In genomic region chr3:186694288-186695032, GRCh38 we compare ENCODE assay signal across 22 cellular contexts. TPM values are rescaled to one million over a fixed set of nuclear protein-coding genes. Genes with fewer than 3 reads are reported as not detected.
A peak's percentile ranks its signal among the peaks of the same experiment; 100 is the strongest.
DNase-seq lines count a peak whose midpoint lies in the region; ATAC-seq, FAIRE-seq and TF ChIP-seq lines count a peak whose summit lies in the region.
"Had no signal": no experiment of that assay in that cellular context is flagged by ENCODE, and none has a peak within 500 bp of the region (broad histone marks: within the 10 kb centered on the region; RNA-seq: fewer than 3 reads in every experiment).

No MANE protein-coding gene starts in this region.

- DNase-seq in activated CD8-positive, alpha-beta T cell treated with anti-CD3 and anti-CD28 coated beads for 36 hours, result peak; percentile 11
- DNase-seq in activated CD8-positive, alpha-beta T cell treated with anti-CD3 and anti-CD28 coated beads, Interleukin-2, amount 10 ng/mL, durations not matched to agents 7 days and 5 days, result no peak
- DNase-seq in RWPE2 (ENCODE audit: low spot score) (no peak), epithelial cell of prostate (ENCODE audit: low read depth, low spot score) (peak; percentile 31), myocyte (ENCODE audit: low read depth) (peak; percentile 13), immature natural killer cell (no peak), frontal cortex (ENCODE audit: low spot score in 2 of 2) (no peak)
- DNase-seq: 8988T, GDM1, HFFc6, KBM-7, NCI-H1694 treated with DMSO at 0.1 percent for 48 hours, NCI-H510A, NCI-H748 treated with DMSO at 0.1 percent for 48 hours, SIG-M5 had no signal

- no peaks in the 10 kb centered on the region for H3K27me3 ChIP-seq in RWPE2 (ENCODE audit: insufficient read depth, poor library complexity, severe bottlenecking)

- CTCF ChIA-PET in activated CD8-positive, alpha-beta T cell treated with anti-CD3 and anti-CD28 coated beads for 36 hours (lab: Charles Lee), result no interaction called here
- CTCF ChIA-PET in activated CD8-positive, alpha-beta T cell treated with anti-CD3 and anti-CD28 coated beads, Interleukin-2, amount 10 ng/mL, durations not matched to agents 7 days and 5 days (lab: Charles Lee), result interaction anchor here (1.4 kb wide), 1 partner anchor 77 kb away, joined by 4 read pairs; no protein-coding TSS in a partner anchor

- no peaks in the 10 kb centered on the region for H3K36me3 ChIP-seq in RWPE2 (ENCODE audit: low read depth)

- intact Hi-C loops in activated CD8-positive, alpha-beta T cell treated with anti-CD3 and anti-CD28 coated beads for 36 hours (cut with micrococcal nuclease), result no loop called here

- peaks cover 17% of the 10 kb centered on the region for H3K27me3 Mint-ChIP-seq in activated CD8-positive, alpha-beta T cell treated with anti-CD3 and anti-CD28 coated beads for 36 hours
- peaks cover 27% of the 10 kb centered on the region for H3K27me3 Mint-ChIP-seq in activated CD8-positive, alpha-beta T cell treated with anti-CD3 and anti-CD28 coated beads, Interleukin-2, amount 10 ng/mL, durations not matched to agents 7 days and 5 days (ENCODE audit: low read depth)
- peaks cover 3 to 26% (median 16%) of the 10 kb centered on the region in 3 donors for H3K27me3 Mint-ChIP-seq in immature natural killer cell (ENCODE audit: low read depth in 3 of 3)

- H3K4me3 Mint-ChIP-seq in activated CD8-positive, alpha-beta T cell treated with anti-CD3 and anti-CD28 coated beads for 36 hours, result no peak overlapping the region
- no peak overlapping the region for H3K4me3 Mint-ChIP-seq in activated CD8-positive, alpha-beta T cell treated with anti-CD3 and anti-CD28 coated beads, Interleukin-2, amount 10 ng/mL, durations not matched to agents 7 days and 5 days
- H3K4me3 Mint-ChIP-seq in immature natural killer cell, result no peak overlapping the region
- H3K4me3 Mint-ChIP-seq: CD14-positive monocyte, HFFc6 had no signal

- peaks cover 3% of the 10 kb centered on the region for H3K4me1 Mint-ChIP-seq in activated CD8-positive, alpha-beta T cell treated with anti-CD3 and anti-CD28 coated beads for 36 hours (ENCODE audit: low read depth)
- no peaks in the 10 kb centered on the region for H3K4me1 Mint-ChIP-seq in activated CD8-positive, alpha-beta T cell treated with anti-CD3 and anti-CD28 coated beads, Interleukin-2, amount 10 ng/mL, durations not matched to agents 7 days and 5 days (ENCODE audit: low read depth)
- peaks cover 14 to 38% of the 10 kb centered on the region in 2 donors for H3K4me1 Mint-ChIP-seq in immature natural killer cell
- H3K4me1 Mint-ChIP-seq: CD14-positive monocyte had no signal

- POLR2A ChIA-PET in activated CD8-positive, alpha-beta T cell treated with anti-CD3 and anti-CD28 coated beads for 36 hours (lab: Charles Lee), result no interaction called here
- POLR2A ChIA-PET in activated CD8-positive, alpha-beta T cell treated with anti-CD3 and anti-CD28 coated beads, Interleukin-2, amount 10 ng/mL, durations not matched to agents 7 days and 5 days (lab: Charles Lee), result no interaction called here

- ATAC-seq in activated CD8-positive, alpha-beta T cell treated with anti-CD3 and anti-CD28 coated beads for 36 hours, result no peak
- no peak for ATAC-seq in activated CD8-positive, alpha-beta T cell treated with anti-CD3 and anti-CD28 coated beads, Interleukin-2, amount 10 ng/mL, durations not matched to agents 7 days and 5 days
- ATAC-seq in RWPE2 (ENCODE audit: low read depth), result peak; percentile 71; the same call in 2 of the 3 replicates
- ATAC-seq in GM19397 (IDR thresholded peaks at IDR 0.05; ENCODE audit: unreplicated experiment), result no peak
- ATAC-seq: HepG2 had no signal

- no peak overlapping the region for H3K27ac Mint-ChIP-seq in activated CD8-positive, alpha-beta T cell treated with anti-CD3 and anti-CD28 coated beads for 36 hours
- H3K27ac Mint-ChIP-seq in activated CD8-positive, alpha-beta T cell treated with anti-CD3 and anti-CD28 coated beads, Interleukin-2, amount 10 ng/mL, durations not matched to agents 7 days and 5 days, result no peak overlapping the region
- no peak overlapping the region for H3K27ac Mint-ChIP-seq in immature natural killer cell
- H3K27ac Mint-ChIP-seq: CD14-positive monocyte, HFFc6 had no signal

- H3K9me3 ChIP-seq in RWPE2 (ENCODE audit: severe bottlenecking), result no peaks in the 10 kb centered on the region

- no peak for TF ChIP-seq CTCF in activated CD8-positive, alpha-beta T cell treated with anti-CD3 and anti-CD28 coated beads for 36 hours (IDR thresholded peaks at IDR 0.05)
- TF ChIP-seq CTCF in RWPE2 (IDR thresholded peaks at IDR 0.05; ENCODE audit: poor library complexity, severe bottlenecking), result no peak

- FAIRE-seq in frontal cortex (lab: Jason Lieb, UNC), result no peak
- FAIRE-seq: GM19239, HepG2 had no signal

- H3K4me1 ChIP-seq in RWPE2 (ENCODE audit: insufficient read depth, poor library complexity, severe bottlenecking), result no peaks in the 10 kb centered on the region

- no peak overlapping the region for H3K27ac ChIP-seq in RWPE2 (ENCODE audit: poor library complexity, severe bottlenecking)
- H3K27ac ChIP-seq in epithelial cell of prostate, result no peak overlapping the region

- no peak overlapping the region for H3K4me3 ChIP-seq in RWPE2 (ENCODE audit: severe bottlenecking)

- no peaks in the 10 kb centered on the region for H3K36me3 Mint-ChIP-seq in activated CD8-positive, alpha-beta T cell treated with anti-CD3 and anti-CD28 coated beads for 36 hours (ENCODE audit: low read depth)
- no peaks in the 10 kb centered on the region for H3K36me3 Mint-ChIP-seq in activated CD8-positive, alpha-beta T cell treated with anti-CD3 and anti-CD28 coated beads, Interleukin-2, amount 10 ng/mL, durations not matched to agents 7 days and 5 days (ENCODE audit: low read depth)
- H3K36me3 Mint-ChIP-seq in immature natural killer cell, result no peaks in the 10 kb centered on the region
- H3K36me3 Mint-ChIP-seq: CD14-positive monocyte had no signal

- H3K9me3 Mint-ChIP-seq in activated CD8-positive, alpha-beta T cell treated with anti-CD3 and anti-CD28 coated beads for 36 hours, result no peaks in the 10 kb centered on the region
- H3K9me3 Mint-ChIP-seq in activated CD8-positive, alpha-beta T cell treated with anti-CD3 and anti-CD28 coated beads, Interleukin-2, amount 10 ng/mL, durations not matched to agents 7 days and 5 days (ENCODE audit: insufficient read depth), result no peaks in the 10 kb centered on the region
- H3K9me3 Mint-ChIP-seq in immature natural killer cell, result peaks cover 0 to 3% (median 0%) of the 10 kb centered on the region in 6 donors
- H3K9me3 Mint-ChIP-seq: CD14-positive monocyte, HFFc6 had no signal

RNA-seq across cellular contexts. Expression of gene KNG1, which starts 22.7 kb away (rescaled TPM):
- total RNA-seq in activated CD8-positive, alpha-beta T cell treated with anti-CD3 and anti-CD28 coated beads for 36 hours, result not detected
- total RNA-seq in activated CD8-positive, alpha-beta T cell treated with anti-CD3 and anti-CD28 coated beads, Interleukin-2, amount 10 ng/mL, durations not matched to agents 7 days and 5 days, result not detected
- not detected in 2 replicates for total RNA-seq in myocyte
- not detected for polyA plus RNA-seq in myocyte (2012)
- not detected for polyA plus RNA-seq in immature natural killer cell
- not detected for total RNA-seq in frontal cortex
- total RNA-seq: H4, HFFc6, OCI-LY7 had no signal
- polyA plus RNA-seq: AG04450, CD14-positive monocyte had no signal

RNA-seq across cellular contexts. Expression of gene HRG, which starts 28.6 kb away (rescaled TPM):
- not detected for total RNA-seq in activated CD8-positive, alpha-beta T cell treated with anti-CD3 and anti-CD28 coated beads for 36 hours
- total RNA-seq in activated CD8-positive, alpha-beta T cell treated with anti-CD3 and anti-CD28 coated beads, Interleukin-2, amount 10 ng/mL, durations not matched to agents 7 days and 5 days, result not detected
- total RNA-seq in myocyte (not detected in 2 replicates), frontal cortex (not detected)
- not detected for polyA plus RNA-seq in myocyte (2012)
- not detected for polyA plus RNA-seq in immature natural killer cell
- total RNA-seq: H4, HFFc6, OCI-LY7 had no signal
- polyA plus RNA-seq: AG04450, CD14-positive monocyte had no signal

RNA-seq across cellular contexts. Expression of gene FETUB, which starts 54.3 kb away (rescaled TPM):
- not detected for total RNA-seq in activated CD8-positive, alpha-beta T cell treated with anti-CD3 and anti-CD28 coated beads for 36 hours
- not detected for total RNA-seq in activated CD8-positive, alpha-beta T cell treated with anti-CD3 and anti-CD28 coated beads, Interleukin-2, amount 10 ng/mL, durations not matched to agents 7 days and 5 days
- not detected in 2 replicates for total RNA-seq in myocyte
- 0.05 TPM for polyA plus RNA-seq in myocyte (2012)
- polyA plus RNA-seq in immature natural killer cell, result not detected
- not detected for total RNA-seq in frontal cortex
- total RNA-seq: H4, HFFc6, OCI-LY7 had no signal
- polyA plus RNA-seq: AG04450, CD14-positive monocyte had no signal

Comparison
In these comparisons a context has a peak if more than half of its experiments do, and no peak if none do; other contexts are left out.
1. DNase-seq: peak in activated CD8-positive, alpha-beta T cell treated with anti-CD3 and anti-CD28 coated beads for 36 hours (single experiment), epithelial cell of prostate (single experiment) and myocyte (single experiment); none in activated CD8-positive, alpha-beta T cell treated with anti-CD3 and anti-CD28 coated beads, Interleukin-2, amount 10 ng/mL, durations not matched to agents 7 days and 5 days (single experiment), RWPE2 (single experiment), immature natural killer cell (0 of 3) and frontal cortex (0 of 2).